In genomic region chr10:43816351-43817321, GRCh38 we compare ENCODE assay signal across 9 cellular contexts.
A peak's percentile ranks its signal among the peaks of the same experiment; 100 is the strongest.
DNase-seq lines count a peak whose midpoint lies in the region; ATAC-seq and TF ChIP-seq lines count a peak whose summit lies in the region.
"Had no signal": no experiment of that assay in that cellular context is flagged by ENCODE, and none has a peak within 500 bp of the region (broad histone marks: within the 10 kb centered on the region; RNA-seq: fewer than 3 reads in every experiment).

No MANE protein-coding gene starts in this region.

- peak; percentile 94 for ATAC-seq in CD8-positive, alpha-beta T cell
- ATAC-seq in GM21390 (IDR thresholded peaks at IDR 0.05; ENCODE audit: unreplicated experiment) (peak; percentile 99), left cardiac atrium (peak; percentile 88 to 96)

- peaks cover 45% of the 10 kb centered on the region for H3K4me1 Mint-ChIP-seq in CD8-positive, alpha-beta T cell (ENCODE audit: low read depth)

- CTCF ChIA-PET in CD8-positive, alpha-beta T cell (lab: Charles Lee) = no interaction called here

- peak overlapping the region; percentile 65 for H3K4me3 Mint-ChIP-seq in CD8-positive, alpha-beta T cell
- H3K4me3 Mint-ChIP-seq: memory B cell had no signal

- no peaks in the 10 kb centered on the region for H3K9me3 Mint-ChIP-seq in CD8-positive, alpha-beta T cell
- H3K9me3 Mint-ChIP-seq: memory B cell had no signal

- no peaks in the 10 kb centered on the region for H3K27me3 Mint-ChIP-seq in CD8-positive, alpha-beta T cell (ENCODE audit: low read depth)

- POLR2A ChIA-PET in CD8-positive, alpha-beta T cell (lab: Charles Lee) = interaction anchor here (1.0 kb wide), 1 partner anchor 9 kb away, joined by 3 read pairs; no protein-coding TSS in a partner anchor

- H3K9me3 ChIP-seq in CD8-positive, alpha-beta T cell (ENCODE audit: low read length) = no peaks in the 10 kb centered on the region

- peak; percentile 23 to 82 (median 62) for DNase-seq in CD8-positive, alpha-beta T cell
- peak; percentile 94 for DNase-seq in Jurkat, Clone E6-1 (ENCODE audit: low read depth, low spot score)
- DNase-seq in activated CD8-positive, alpha-beta memory T cell treated with anti-CD3 and anti-CD28 coated beads, Interleukin-2, amount 50 U/mL, for 48 hours = peak; percentile 78
- DNase-seq in left cardiac atrium (no peak), anterior cingulate cortex (lab: John Stamatoyannopoulos, UW) (no peak), COLO668 (lab: John Stamatoyannopoulos, UW; ENCODE audit: unreplicated experiment) (no peak)
- DNase-seq in stimulated activated CD8-positive, alpha-beta memory T cell treated with anti-CD3 and anti-CD28 coated beads, Interleukin-15, amount 100 ng/mL, for 1 hour (ENCODE audit: low read depth) = peak; percentile 27

- H3K36me3 Mint-ChIP-seq in CD8-positive, alpha-beta T cell = no peaks in the 10 kb centered on the region
- H3K36me3 Mint-ChIP-seq: memory B cell had no signal

- peak overlapping the region; percentile 80 for H3K27ac Mint-ChIP-seq in CD8-positive, alpha-beta T cell
- H3K27ac Mint-ChIP-seq: memory B cell had no signal

- intact Hi-C loops in CD8-positive, alpha-beta T cell (cut with DNase I, micrococcal nuclease) = loop anchor here in 1 of 2 experiments (2.0 kb wide), 1 partner anchor 168 kb away; the partner anchor contains the start of gene ZNF32
- intact Hi-C loops in left cardiac atrium (cut with DNase I) = no loop called here

- H3K36me3 ChIP-seq in CD8-positive, alpha-beta T cell (ENCODE audit: insufficient read depth, low read length) = no peaks in the 10 kb centered on the region

- H3K4me1 ChIP-seq in CD8-positive, alpha-beta T cell (ENCODE audit: insufficient read depth, low read length) = peaks cover 26% of the 10 kb centered on the region

- no peaks in the 10 kb centered on the region for H3K27me3 ChIP-seq in CD8-positive, alpha-beta T cell (ENCODE audit: insufficient read depth, low read length)

- no peak overlapping the region for H3K4me3 ChIP-seq in CD8-positive, alpha-beta T cell (ENCODE audit: low read depth, low read length)
- H3K4me3 ChIP-seq in Jurkat, Clone E6-1 (ENCODE audit: low read length) = peak overlapping the region; percentile 32

- no peak overlapping the region for H3K27ac ChIP-seq in CD8-positive, alpha-beta T cell (ENCODE audit: low read depth, low read length)

- TF ChIP-seq CTCF in CD8-positive, alpha-beta T cell (IDR thresholded peaks at IDR 0.05) = no peak

Comparison
In these comparisons a context has a peak if more than half of its experiments do, and no peak if none do; other contexts are left out.
1. DNase-seq: peak in CD8-positive, alpha-beta T cell (7 of 7), Jurkat, Clone E6-1 (single experiment), activated CD8-positive, alpha-beta memory T cell treated with anti-CD3 and anti-CD28 coated beads, Interleukin-2, amount 50 U/mL, for 48 hours (single experiment) and stimulated activated CD8-positive, alpha-beta memory T cell treated with anti-CD3 and anti-CD28 coated beads, Interleukin-15, amount 100 ng/mL, for 1 hour (single experiment); none in left cardiac atrium (single experiment), anterior cingulate cortex (0 of 58) and COLO668 (single experiment).
2. Peak in every context shown above with its lines, with median percentiles within 50 percentile points of each other: ATAC-seq.